Comparison of ENCODE assay signal across 13 cellular contexts in genomic region chr1:207876129-207876528, GRCh38. TPM values are rescaled to one million over a fixed set of nuclear protein-coding genes. Genes with fewer than 3 reads are reported as not detected.
DNase-seq lines count a peak whose midpoint lies in the region; ATAC-seq and TF ChIP-seq lines count a peak whose summit lies in the region.
"Had no signal": no experiment of that assay in that cellular context is flagged by ENCODE, and none has a peak within 500 bp of the region (broad histone marks: within the 10 kb centered on the region; RNA-seq: fewer than 3 reads in every experiment).

No MANE protein-coding gene starts in this region.

- H3K36me3 ChIP-seq in CD8-positive, alpha-beta T cell (ENCODE audit: insufficient read depth, low read length): no peaks in the 10 kb centered on the region
- H3K36me3 ChIP-seq in H7 (replicated peaks; ENCODE audit: control insufficient read depth, insufficient read depth, low read length): no peaks in the 10 kb centered on the region
- H3K36me3 ChIP-seq: lower lobe of right lung had no signal

- CTCF ChIA-PET in CD8-positive, alpha-beta T cell (lab: Charles Lee): interaction anchor here (0.8 to 16.7 kb wide), 8 partner anchors 8 to 82 kb away, joined by 3 to 321 read pairs (median 6); no protein-coding TSS in a partner anchor
- CTCF ChIA-PET in activated CD4-positive, alpha-beta memory T cell treated with anti-CD3 and anti-CD28 coated beads, Interleukin-2, amount 10 ng/mL, durations not matched to agents 7 days and 5 days (lab: Charles Lee): interaction anchor here (0.8 to 17.2 kb wide), 5 partner anchors 8 to 256 kb away, joined by 3 to 423 read pairs (median 6); no protein-coding TSS in a partner anchor

- no peak overlapping the region for H3K4me3 ChIP-seq in CD8-positive, alpha-beta T cell (ENCODE audit: low read depth, low read length)
- H3K4me3 ChIP-seq in H7 (ENCODE audit: insufficient read depth, low read depth, low read length): no peak overlapping the region
- H3K4me3 ChIP-seq: lower lobe of right lung had no signal

- POLR2A ChIA-PET in CD8-positive, alpha-beta T cell (lab: Charles Lee): interaction anchor here (0.6 to 5.5 kb wide), 3 partner anchors 8 to 54 kb away, joined by 3 to 43 read pairs (median 3); no protein-coding TSS in a partner anchor
- POLR2A ChIA-PET in activated CD4-positive, alpha-beta memory T cell treated with anti-CD3 and anti-CD28 coated beads, Interleukin-2, amount 10 ng/mL, durations not matched to agents 7 days and 5 days (lab: Charles Lee): interaction anchor here (0.8 to 9.6 kb wide), 4 partner anchors 8 to 50 kb away, joined by 3 to 163 read pairs (median 36); no protein-coding TSS in a partner anchor

- H3K4me3 Mint-ChIP-seq in CD8-positive, alpha-beta T cell: no peak overlapping the region
- no peak overlapping the region for H3K4me3 Mint-ChIP-seq in activated CD4-positive, alpha-beta memory T cell treated with anti-CD3 and anti-CD28 coated beads, Interleukin-2, amount 10 ng/mL, durations not matched to agents 7 days and 5 days
- H3K4me3 Mint-ChIP-seq: activated T-cell treated with anti-CD3 and anti-CD28 coated beads, Interleukin-2, amount 50 U/mL, for 72 hours had no signal

- H3K27ac ChIP-seq in CD8-positive, alpha-beta T cell (ENCODE audit: low read depth, low read length): no peak overlapping the region
- H3K27ac ChIP-seq: lower lobe of right lung had no signal

- peaks cover 32% of the 10 kb centered on the region for H3K4me1 ChIP-seq in CD8-positive, alpha-beta T cell (ENCODE audit: insufficient read depth, low read length)

- H3K27me3 Mint-ChIP-seq in CD8-positive, alpha-beta T cell (ENCODE audit: low read depth): peaks cover 1% of the 10 kb centered on the region
- H3K27me3 Mint-ChIP-seq in activated CD4-positive, alpha-beta memory T cell treated with anti-CD3 and anti-CD28 coated beads, Interleukin-2, amount 10 ng/mL, durations not matched to agents 7 days and 5 days: no peaks in the 10 kb centered on the region

- no peaks in the 10 kb centered on the region for H3K9me3 ChIP-seq in CD8-positive, alpha-beta T cell (ENCODE audit: low read length)
- H3K9me3 ChIP-seq: lower lobe of right lung had no signal

- ATAC-seq in CD8-positive, alpha-beta T cell: no peak
- peak; percentile 78 for ATAC-seq in SK-N-SH treated with all-trans-retinoic acid at 6 μM for 48 hours
- ATAC-seq in HG02623 (IDR thresholded peaks at IDR 0.05; ENCODE audit: unreplicated experiment): no peak
- ATAC-seq: activated T-cell treated with anti-CD3 and anti-CD28 coated beads, Interleukin-2, amount 50 U/mL, for 72 hours had no signal

- H3K27ac Mint-ChIP-seq in CD8-positive, alpha-beta T cell: peak overlapping the region; percentile 14
- no peak overlapping the region for H3K27ac Mint-ChIP-seq in activated CD4-positive, alpha-beta memory T cell treated with anti-CD3 and anti-CD28 coated beads, Interleukin-2, amount 10 ng/mL, durations not matched to agents 7 days and 5 days

- no peaks in the 10 kb centered on the region for H3K36me3 Mint-ChIP-seq in CD8-positive, alpha-beta T cell
- H3K36me3 Mint-ChIP-seq in activated CD4-positive, alpha-beta memory T cell treated with anti-CD3 and anti-CD28 coated beads, Interleukin-2, amount 10 ng/mL, durations not matched to agents 7 days and 5 days (ENCODE audit: low read depth): no peaks in the 10 kb centered on the region

- TF ChIP-seq CTCF in CD8-positive, alpha-beta T cell (IDR thresholded peaks at IDR 0.05): no peak

- H3K4me1 Mint-ChIP-seq in CD8-positive, alpha-beta T cell (ENCODE audit: low read depth): peaks cover 47% of the 10 kb centered on the region
- H3K4me1 Mint-ChIP-seq in activated CD4-positive, alpha-beta memory T cell treated with anti-CD3 and anti-CD28 coated beads, Interleukin-2, amount 10 ng/mL, durations not matched to agents 7 days and 5 days: peaks cover 59% of the 10 kb centered on the region

- intact Hi-C loops in CD8-positive, alpha-beta T cell (cut with DNase I, micrococcal nuclease): no loop called here

- no peaks in the 10 kb centered on the region for H3K27me3 ChIP-seq in CD8-positive, alpha-beta T cell (ENCODE audit: insufficient read depth, low read length)
- H3K27me3 ChIP-seq in H7 (ENCODE audit: control insufficient read depth, insufficient read depth, low read length): peaks cover 5% of the 10 kb centered on the region; the same call in 1 of the 2 replicates

- no peaks in the 10 kb centered on the region for H3K9me3 Mint-ChIP-seq in CD8-positive, alpha-beta T cell
- no peaks in the 10 kb centered on the region for H3K9me3 Mint-ChIP-seq in activated CD4-positive, alpha-beta memory T cell treated with anti-CD3 and anti-CD28 coated beads, Interleukin-2, amount 10 ng/mL, durations not matched to agents 7 days and 5 days
- H3K9me3 Mint-ChIP-seq: activated T-cell treated with anti-CD3 and anti-CD28 coated beads, Interleukin-2, amount 50 U/mL, for 72 hours had no signal

- peak in 1 of 7 experiments; percentile 43 for DNase-seq in CD8-positive, alpha-beta T cell
- DNase-seq in H7 (peak; percentile 63), iPS-NIHi7 (ENCODE audit: extremely low spot score) (peak; percentile 26), GM03348 (ENCODE audit: low spot score) (no peak), GM19240 (ENCODE audit: insufficient read length, low spot score) (no peak)
- DNase-seq in activated CD4-positive, alpha-beta memory T cell treated with anti-CD3 and anti-CD28 coated beads, Interleukin-2, amount 10 ng/mL, durations not matched to agents 7 days and 5 days: no peak
- DNase-seq: activated T-cell treated with anti-CD3 and anti-CD28 coated beads, Interleukin-2, amount 50 U/mL, for 72 hours; HCEC 1CT; lower lobe of right lung; NCI-H1105 treated with DMSO at 0.1 percent for 48 hours had no signal

TF ChIP-seq in SK-N-SH treated with all-trans-retinoic acid at 6 μM for 48 hours, 23 proteins besides CTCF, POLR2A, EP300 and RAD21:
- TF ChIP-seq ESRRG (CRISPR knock-in tag; IDR thresholded peaks at IDR 0.05): no peak
- no peak for TF ChIP-seq ZNF70 (CRISPR knock-in tag; IDR thresholded peaks at IDR 0.05)
- no peak for TF ChIP-seq GLIS3 (CRISPR knock-in tag; IDR thresholded peaks at IDR 0.05)

RNA-seq across cellular contexts. Expression of gene CD34, which starts 34.8 kb away (rescaled TPM):
- total RNA-seq in CD8-positive, alpha-beta T cell: not detected
- not detected in 2 replicates for total RNA-seq in H7 (2014; rRNA removed; shearing (Covaris generic))
- under 1 TPM; 0.03 to 0.05 TPM for total RNA-seq in activated CD4-positive, alpha-beta memory T cell treated with anti-CD3 and anti-CD28 coated beads, Interleukin-2, amount 10 ng/mL, durations not matched to agents 7 days and 5 days
- total RNA-seq: bronchial epithelial cell had no signal

Comparison
In these comparisons a context has a peak if more than half of its experiments do, and no peak if none do; other contexts are left out.
1. DNase-seq: peak in H7 (single experiment) and iPS-NIHi7 (single experiment); none in GM03348 (single experiment), GM19240 (single experiment) and activated CD4-positive, alpha-beta memory T cell treated with anti-CD3 and anti-CD28 coated beads, Interleukin-2, amount 10 ng/mL, durations not matched to agents 7 days and 5 days (single experiment).